28 cellular contexts compared by ENCODE assay signal in genomic region chr6:157798851-157799250, GRCh38. TPM values are rescaled to one million over a fixed set of nuclear protein-coding genes. Genes with fewer than 3 reads are reported as not detected.
DNase-seq lines count a peak whose midpoint lies in the region; ATAC-seq and TF ChIP-seq lines count a peak whose summit lies in the region.
"Had no signal": no experiment of that assay in that cellular context is flagged by ENCODE, and none has a peak within 500 bp of the region (broad histone marks: within the 10 kb centered on the region; RNA-seq: fewer than 3 reads in every experiment).

No MANE protein-coding gene starts in this region.

- H3K4me3 ChIP-seq in upper lobe of right lung: no peak overlapping the region
- H3K4me3 ChIP-seq: dorsolateral prefrontal cortex, gastroesophageal sphincter, Peyer's patch, right atrium auricular region, smooth muscle cell, transverse colon had no signal

- H3K9me3 Mint-ChIP-seq in activated naive CD4-positive, alpha-beta T cell treated with anti-CD3 and anti-CD28 coated beads, Interleukin-2, amount 50 U/mL, for 24 hours: peaks cover 11% of the 10 kb centered on the region
- H3K9me3 Mint-ChIP-seq in stimulated activated naive B cell treated with anti-CD40 and anti-IgM and Interleukin-4, amounts not matched to agents 10 μg/mL and 1 μg/mL and 100 μg/mL, for 72 hours: peaks cover 7 to 17% of the 10 kb centered on the region in 2 donors
- H3K9me3 Mint-ChIP-seq: CD4-positive, alpha-beta memory T cell; neural crest cell had no signal

- H3K27ac ChIP-seq in upper lobe of right lung: no peak overlapping the region
- H3K27ac ChIP-seq: dorsolateral prefrontal cortex, gastroesophageal sphincter, parathyroid adenoma, Peyer's patch, right atrium auricular region, transverse colon had no signal

- peaks cover 52% of the 10 kb centered on the region for H3K4me1 Mint-ChIP-seq in activated naive CD4-positive, alpha-beta T cell treated with anti-CD3 and anti-CD28 coated beads, Interleukin-2, amount 50 U/mL, for 24 hours
- peaks cover 41 to 52% of the 10 kb centered on the region in 2 donors for H3K4me1 Mint-ChIP-seq in stimulated activated naive B cell treated with anti-CD40 and anti-IgM and Interleukin-4, amounts not matched to agents 10 μg/mL and 1 μg/mL and 100 μg/mL, for 72 hours
- H3K4me1 Mint-ChIP-seq: brain, neural crest cell had no signal

- intact Hi-C loops in upper lobe of right lung (cut with DNase I): no loop called here

- no peaks in the 10 kb centered on the region for H3K36me3 ChIP-seq in upper lobe of right lung
- H3K36me3 ChIP-seq: gastroesophageal sphincter, Peyer's patch, right atrium auricular region, transverse colon had no signal

- peak; percentile 11 for DNase-seq in SKM-1 treated with dmso at 0.1 percent for 144 hours (lab: John Stamatoyannopoulos, UW; ENCODE audit: unreplicated experiment)
- DNase-seq in SKM-1 (lab: John Stamatoyannopoulos, UW; ENCODE audit: unreplicated experiment): no peak
- DNase-seq in stimulated activated CD4-positive, alpha-beta T cell treated with anti-CD3 and anti-CD28 coated beads, Interleukin-12 subunit alpha, Interleukin-12 subunit beta, amount 100 ng/mL, for 4 hours: peak; percentile 13
- no peak for DNase-seq in stimulated activated CD4-positive, alpha-beta T cell treated with anti-CD3 and anti-CD28 coated beads, Interleukin-4, amount 100 ng/mL, for 1 hour
- no peak for DNase-seq in stimulated activated naive B cell treated with anti-CD40 and anti-IgM and Interleukin-4, amounts not matched to agents 10 μg/mL and 1 μg/mL and 100 μg/mL, for 72 hours
- DNase-seq in upper lobe of right lung: no peak
- DNase-seq in NOMO-1 treated with DMSO at 0.1 percent for 48 hours (lab: John Stamatoyannopoulos, UW; ENCODE audit: unreplicated experiment): no peak
- DNase-seq: activated CD4-positive, alpha-beta T cell treated with anti-CD3 and anti-CD28 coated beads for 1 hour; activated CD8-positive, alpha-beta memory T cell treated with anti-CD3 and anti-CD28 coated beads, Interleukin-2, amount 10 ng/mL, durations not matched to agents 7 days and 5 days; CD4-positive, alpha-beta memory T cell; dorsolateral prefrontal cortex; H7; hippocampal formation; left cardiac atrium; NCI-H2029; NCI-H526; Peyer's patch; SHP77 treated with DMSO at 0.1 percent for 48 hours; SW 1271; transverse colon had no signal

- H3K9me3 ChIP-seq in upper lobe of right lung: no peaks in the 10 kb centered on the region
- H3K9me3 ChIP-seq: gastroesophageal sphincter, Peyer's patch, right atrium auricular region, transverse colon had no signal

- peak overlapping the region; percentile 98 for H3K27ac Mint-ChIP-seq in activated naive CD4-positive, alpha-beta T cell treated with anti-CD3 and anti-CD28 coated beads, Interleukin-2, amount 50 U/mL, for 24 hours
- peak overlapping the region; percentile 91 for H3K27ac Mint-ChIP-seq in stimulated activated naive B cell treated with anti-CD40 and anti-IgM and Interleukin-4, amounts not matched to agents 10 μg/mL and 1 μg/mL and 100 μg/mL, for 72 hours
- H3K27ac Mint-ChIP-seq: activated CD8-positive, alpha-beta memory T cell treated with anti-CD3 and anti-CD28 coated beads, Interleukin-2, amount 10 ng/mL, durations not matched to agents 7 days and 5 days; activated T-helper 2 cell treated with anti-CD3 and anti-CD28 coated beads, Interferon-gamma antibody, Interleukin-2, Interleukin-4, amounts not matched to agents 10 μg/mL and 5 μg/mL and 100 μg/mL, durations not matched to agents 14 hours and 24 hours and 36 hours; brain; CD4-positive, alpha-beta memory T cell had no signal

- H3K27me3 ChIP-seq in upper lobe of right lung: peaks cover 11% of the 10 kb centered on the region
- H3K27me3 ChIP-seq: dorsolateral prefrontal cortex, gastroesophageal sphincter, Peyer's patch, right atrium auricular region, transverse colon had no signal

- H3K4me3 Mint-ChIP-seq in activated naive CD4-positive, alpha-beta T cell treated with anti-CD3 and anti-CD28 coated beads, Interleukin-2, amount 50 U/mL, for 24 hours: peak overlapping the region; percentile 65
- H3K4me3 Mint-ChIP-seq in stimulated activated naive B cell treated with anti-CD40 and anti-IgM and Interleukin-4, amounts not matched to agents 10 μg/mL and 1 μg/mL and 100 μg/mL, for 72 hours: no peak overlapping the region
- H3K4me3 Mint-ChIP-seq: activated CD8-positive, alpha-beta memory T cell treated with anti-CD3 and anti-CD28 coated beads, Interleukin-2, amount 10 ng/mL, durations not matched to agents 7 days and 5 days; brain; CD4-positive, alpha-beta memory T cell; neural crest cell had no signal

- peaks cover 2% of the 10 kb centered on the region for H3K36me3 Mint-ChIP-seq in activated naive CD4-positive, alpha-beta T cell treated with anti-CD3 and anti-CD28 coated beads, Interleukin-2, amount 50 U/mL, for 24 hours
- H3K36me3 Mint-ChIP-seq in stimulated activated naive B cell treated with anti-CD40 and anti-IgM and Interleukin-4, amounts not matched to agents 10 μg/mL and 1 μg/mL and 100 μg/mL, for 72 hours: peaks cover 9 to 25% of the 10 kb centered on the region in 2 donors
- H3K36me3 Mint-ChIP-seq: brain; CD4-positive, alpha-beta memory T cell had no signal

- no peak for TF ChIP-seq CTCF in upper lobe of right lung (IDR thresholded peaks at IDR 0.05)

- no peaks in the 10 kb centered on the region for H3K27me3 Mint-ChIP-seq in activated naive CD4-positive, alpha-beta T cell treated with anti-CD3 and anti-CD28 coated beads, Interleukin-2, amount 50 U/mL, for 24 hours
- no peaks in the 10 kb centered on the region for H3K27me3 Mint-ChIP-seq in stimulated activated naive B cell treated with anti-CD40 and anti-IgM and Interleukin-4, amounts not matched to agents 10 μg/mL and 1 μg/mL and 100 μg/mL, for 72 hours

- no peaks in the 10 kb centered on the region for H3K4me1 ChIP-seq in upper lobe of right lung
- H3K4me1 ChIP-seq: gastroesophageal sphincter, parathyroid adenoma, Peyer's patch, transverse colon had no signal

- no peak for ATAC-seq in stimulated activated naive B cell treated with anti-CD40 and anti-IgM and Interleukin-4, amounts not matched to agents 10 μg/mL and 1 μg/mL and 100 μg/mL, for 72 hours (replicated peaks)
- no peak for ATAC-seq in upper lobe of right lung
- ATAC-seq: activated CD8-positive, alpha-beta memory T cell treated with anti-CD3 and anti-CD28 coated beads, Interleukin-2, amount 10 ng/mL, durations not matched to agents 7 days and 5 days; gastroesophageal sphincter; left cardiac atrium had no signal

RNA-seq across cellular contexts. Expression of gene SNX9, which starts 24.2 kb away (rescaled TPM):
- total RNA-seq in upper lobe of right lung: 25.0 TPM

Comparison
In these comparisons a context has a peak if more than half of its experiments do, and no peak if none do; other contexts are left out.
1. DNase-seq: peak in SKM-1 treated with dmso at 0.1 percent for 144 hours (single experiment) and stimulated activated CD4-positive, alpha-beta T cell treated with anti-CD3 and anti-CD28 coated beads, Interleukin-12 subunit alpha, Interleukin-12 subunit beta, amount 100 ng/mL, for 4 hours (single experiment); none in SKM-1 (single experiment), stimulated activated CD4-positive, alpha-beta T cell treated with anti-CD3 and anti-CD28 coated beads, Interleukin-4, amount 100 ng/mL, for 1 hour (single experiment), stimulated activated naive B cell treated with anti-CD40 and anti-IgM and Interleukin-4, amounts not matched to agents 10 μg/mL and 1 μg/mL and 100 μg/mL, for 72 hours (single experiment), upper lobe of right lung (single experiment) and NOMO-1 treated with DMSO at 0.1 percent for 48 hours (single experiment).